Comparison of ENCODE assay signal across 30 cellular contexts in genomic region chr2:167869200-167869599, GRCh38.
A peak's percentile ranks its signal among the peaks of the same experiment; 100 is the strongest.
DNase-seq lines count a peak whose midpoint lies in the region; ATAC-seq, FAIRE-seq and TF ChIP-seq lines count a peak whose summit lies in the region.
"Had no signal": no experiment of that assay in that cellular context is flagged by ENCODE, and none has a peak within 500 bp of the region (broad histone marks: within the 10 kb centered on the region; RNA-seq: fewer than 3 reads in every experiment).

No MANE protein-coding gene starts in this region.

- H3K36me3 ChIP-seq in Karpas-422 (ENCODE audit: insufficient read depth, low read length) = no peaks in the 10 kb centered on the region
- no peaks in the 10 kb centered on the region for H3K36me3 ChIP-seq in Panc1 (ENCODE audit: control insufficient read depth, insufficient read depth, low read length)
- no peaks in the 10 kb centered on the region for H3K36me3 ChIP-seq in mesendoderm (ENCODE audit: control insufficient read depth, insufficient read depth, low read length)
- H3K36me3 ChIP-seq in left ventricle myocardium inferior = no peaks in the 10 kb centered on the region
- H3K36me3 ChIP-seq: BLaER1 treated with 17β-estradiol and CSF1 and Interleukin-3, amounts not matched to agents 10 nM and 100 nM; left lung; spleen had no signal

- H3K4me2 ChIP-seq in Karpas-422 (ENCODE audit: low read depth, low read length, poor library complexity, severe bottlenecking) (no peak overlapping the region), mesendoderm (ENCODE audit: low read length) (no peak overlapping the region)
- H3K4me2 ChIP-seq: BLaER1 treated with 17β-estradiol and CSF1 and Interleukin-3, amounts not matched to agents 10 nM and 100 nM had no signal

- CTCF ChIA-PET in Panc1 (lab: Charles Lee) = no interaction called here

- TF ChIP-seq CTCF in D721Med (IDR thresholded peaks at IDR 0.05; ENCODE audit: insufficient read depth, missing control alignments) = peak; percentile 3
- TF ChIP-seq CTCF in Panc1 (IDR thresholded peaks at IDR 0.05) = peak; percentile 9; the same call in 1 of the 2 replicates
- TF ChIP-seq CTCF in left ventricle myocardium inferior (IDR thresholded peaks at IDR 0.05; ENCODE audit: borderline replicate concordance) = no peak

- ATAC-seq in Panc1 (no peak), GM18867 (IDR thresholded peaks at IDR 0.05; ENCODE audit: unreplicated experiment) (no peak)
- ATAC-seq: activated CD8-positive, alpha-beta memory T cell treated with anti-CD3 and anti-CD28 coated beads, Interleukin-2, amount 10 ng/mL, durations not matched to agents 7 days and 5 days; activated T-cell treated with anti-CD3 and anti-CD28 coated beads, Interleukin-2, amount 50 U/mL, for 72 hours; left lung; naive thymus-derived CD8-positive, alpha-beta T cell had no signal

- H3K79me1 ChIP-seq in mesendoderm (ENCODE audit: low read length) = no peaks in the 10 kb centered on the region

- no peak overlapping the region for H3K4ac ChIP-seq in mesendoderm (ENCODE audit: low read depth, low read length)

- H2AFZ ChIP-seq in Karpas-422 (ENCODE audit: low read length) = no peak overlapping the region
- H2AFZ ChIP-seq: GM23248 had no signal

- H3K79me2 ChIP-seq in Karpas-422 (ENCODE audit: low read length) (no peaks in the 10 kb centered on the region), mesendoderm (ENCODE audit: control insufficient read depth, insufficient read depth, low read length) (no peaks in the 10 kb centered on the region)

- no CpG with 5 or more reads among the region's 6 CpGs for WGBS in mesendoderm (ENCODE audit: extremely low coverage, insufficient coverage, low lambda C conversion rate)

- H3K4me3 ChIP-seq in Karpas-422 (ENCODE audit: low read length) = no peak overlapping the region
- no peak overlapping the region for H3K4me3 ChIP-seq in Panc1 (ENCODE audit: low read depth in 2 of 2, low read length in 2 of 2)
- no peak overlapping the region for H3K4me3 ChIP-seq in mesendoderm (ENCODE audit: low read length)
- H3K4me3 ChIP-seq in left ventricle myocardium inferior = no peak overlapping the region
- H3K4me3 ChIP-seq: BLaER1 treated with 17β-estradiol and CSF1 and Interleukin-3, amounts not matched to agents 10 nM and 100 nM; dorsolateral prefrontal cortex; GM23248; left lung; spleen had no signal

- H3K9me2 ChIP-seq in Karpas-422 (replicated peaks; ENCODE audit: insufficient read depth, low read length) = no peaks in the 10 kb centered on the region

- DNase-seq in D721Med (ENCODE audit: insufficient read length, low spot score) (no peak), Karpas-422 (peak; percentile 46), Panc1 (ENCODE audit: low read depth, low spot score) (no peak), mesendoderm (peak; percentile 53), DMS79 (lab: John Stamatoyannopoulos, UW) (no peak), left ventricle myocardium inferior (no peak)
- no peak for DNase-seq in activated CD4-positive, CD25-positive, alpha-beta regulatory T cell treated with anti-CD3 and anti-CD28 coated beads, Interleukin-2, amount 50 U/mL, for 72 hours
- DNase-seq: activated CD4-positive, alpha-beta T cell treated with anti-CD3 and anti-CD28 coated beads, Interleukin-2, amount 50 U/mL, for 1 hour; activated CD8-positive, alpha-beta memory T cell treated with anti-CD3 and anti-CD28 coated beads, Interleukin-2, amount 10 ng/mL, durations not matched to agents 7 days and 5 days; activated naive CD4-positive, alpha-beta T cell; activated T-cell treated with anti-CD3 and anti-CD28 coated beads, Interleukin-2, amount 50 U/mL, for 72 hours; Caco-2; cerebellar nuclear complex; dorsolateral prefrontal cortex; GM23248; hypothalamus; left lung; midbrain; naive thymus-derived CD8-positive, alpha-beta T cell; NCI-H2029 treated with DMSO at 0.1 percent for 48 hours; NCI-H345; NCI-H82; SHP77 treated with DMSO at 0.1 percent for 48 hours; spleen; SW 1271; T-helper 9 cell had no signal

- H3K9me3 ChIP-seq in Karpas-422 (ENCODE audit: low read length) (no peaks in the 10 kb centered on the region), Panc1 (ENCODE audit: control insufficient read depth, insufficient read depth, low read depth, low read length) (no peaks in the 10 kb centered on the region), left ventricle myocardium inferior (replicated peaks) (no peaks in the 10 kb centered on the region)
- H3K9me3 ChIP-seq: BLaER1 treated with 17β-estradiol and CSF1 and Interleukin-3, amounts not matched to agents 10 nM and 100 nM; Caco-2; left lung; spleen had no signal

- H3K9ac ChIP-seq in Karpas-422 (ENCODE audit: low read length) (no peak overlapping the region), mesendoderm (ENCODE audit: low read length) (no peak overlapping the region)
- H3K9ac ChIP-seq: BLaER1 treated with 17β-estradiol and CSF1 and Interleukin-3, amounts not matched to agents 10 nM and 100 nM; GM23248 had no signal

- H3K27me3 ChIP-seq in Karpas-422 (ENCODE audit: low read length) = no peaks in the 10 kb centered on the region
- H3K27me3 ChIP-seq in Panc1 (ENCODE audit: control insufficient read depth, insufficient read depth, low read length) = no peaks in the 10 kb centered on the region
- H3K27me3 ChIP-seq in mesendoderm (ENCODE audit: insufficient read depth, low read length, poor library complexity) = no peaks in the 10 kb centered on the region
- H3K27me3 ChIP-seq in left ventricle myocardium inferior (ENCODE audit: low read depth) = no peaks in the 10 kb centered on the region
- H3K27me3 ChIP-seq: BLaER1 treated with 17β-estradiol and CSF1 and Interleukin-3, amounts not matched to agents 10 nM and 100 nM; dorsolateral prefrontal cortex; left lung; spleen had no signal

- H3K27ac ChIP-seq in Karpas-422 (ENCODE audit: low read length) (no peak overlapping the region), Panc1 (ENCODE audit: low read length) (no peak overlapping the region), mesendoderm (ENCODE audit: low read depth, low read length) (no peak overlapping the region), left ventricle myocardium inferior (replicated peaks) (no peak overlapping the region)
- H3K27ac ChIP-seq: BLaER1 treated with 17β-estradiol and CSF1 and Interleukin-3, amounts not matched to agents 10 nM and 100 nM; dorsolateral prefrontal cortex; GM23248; left lung; spleen had no signal

- H2BK120ac ChIP-seq in mesendoderm (ENCODE audit: low read depth, low read length) = no peak overlapping the region

- no TSS peak for BruUV-seq in Panc1 (replicated peaks; lab: Mats Ljungman, UMichigan)

- H3K4me1 ChIP-seq in Karpas-422 (ENCODE audit: low read length) = no peaks in the 10 kb centered on the region
- no peaks in the 10 kb centered on the region for H3K4me1 ChIP-seq in Panc1 (ENCODE audit: control insufficient read depth, insufficient read depth, low read length)
- H3K4me1 ChIP-seq in mesendoderm (ENCODE audit: control insufficient read depth, low read depth, low read length) = no peaks in the 10 kb centered on the region
- H3K4me1 ChIP-seq in left ventricle myocardium inferior = no peaks in the 10 kb centered on the region
- H3K4me1 ChIP-seq: Caco-2, left lung, spleen had no signal

- no peak overlapping the region for H2BK15ac ChIP-seq in mesendoderm (replicated peaks; ENCODE audit: low read depth)

- no peak overlapping the region for H3K56ac ChIP-seq in mesendoderm (ENCODE audit: low read length)

- H2AK5ac ChIP-seq in mesendoderm (ENCODE audit: low read length) = no peak overlapping the region

- in situ Hi-C loops in Panc1 (cut with HindIII; ENCODE audit: low pct_unique_long_range_greater_than_20kb, low sequenced_read_pairs) = no loop called here

- no peak overlapping the region for H3K23ac ChIP-seq in mesendoderm (ENCODE audit: low read length)

- FAIRE-seq in D721Med (lab: Jason Lieb, UNC) = no peak
- FAIRE-seq: endothelial cell of umbilical vein, GM12892 had no signal

- no peak overlapping the region for H2BK5ac ChIP-seq in mesendoderm (ENCODE audit: low read length)

- intact Hi-C loops in Panc1 (cut with micrococcal nuclease; ENCODE audit: unreplicated experiment) (no loop called here), left ventricle myocardium inferior (cut with micrococcal nuclease) (no loop called here)

- no peak overlapping the region for H4K5ac ChIP-seq in mesendoderm (ENCODE audit: low read length)

- H4K8ac ChIP-seq in mesendoderm (ENCODE audit: low read depth, low read length) = no peak overlapping the region

- POLR2A ChIA-PET in Panc1 (lab: Charles Lee) = no interaction called here

- no peaks in the 10 kb centered on the region for H4K20me1 ChIP-seq in Karpas-422 (ENCODE audit: insufficient read depth, low read depth, low read length)
- H4K20me1 ChIP-seq: BLaER1 treated with 17β-estradiol and CSF1 and Interleukin-3, amounts not matched to agents 10 nM and 100 nM had no signal

- H3K18ac ChIP-seq in mesendoderm (ENCODE audit: low read length) = no peak overlapping the region

Comparison
In these comparisons a context has a peak if more than half of its experiments do, and no peak if none do; other contexts are left out.
1. DNase-seq: peak in Karpas-422 (single experiment) and mesendoderm (single experiment); none in D721Med (single experiment), Panc1 (single experiment), activated CD4-positive, CD25-positive, alpha-beta regulatory T cell treated with anti-CD3 and anti-CD28 coated beads, Interleukin-2, amount 50 U/mL, for 72 hours (single experiment), DMS79 (single experiment) and left ventricle myocardium inferior (single experiment).